ENCODE assay signal across 7 cellular contexts in genomic region chr1:151194894-151195594, GRCh38. TPM values are rescaled to one million over a fixed set of nuclear protein-coding genes. Genes with fewer than 3 reads are reported as not detected.
A peak's percentile ranks its signal among the peaks of the same experiment; 100 is the strongest.
DNase-seq lines count a peak whose midpoint lies in the region; ATAC-seq and TF ChIP-seq lines count a peak whose summit lies in the region.
"Not testable (repeated sequence)": the region's sequence is repeated elsewhere in the genome, so short reads cannot be mapped to it uniquely, and the experiment has no call there.

No MANE protein-coding gene starts in this region.

- peak; percentile 99 for DNase-seq in ELR (ENCODE audit: low read depth)
- DNase-seq in MG63, result peak; percentile 85
- peak; percentile 93 for DNase-seq in SW480 (ENCODE audit: low spot score)
- DNase-seq in T47D (ENCODE audit: low read depth in 1 of 2, low spot score in 1 of 2), result peak; percentile 51 to 99
- peak; percentile 92 to 95 for DNase-seq in foreskin fibroblast
- DNase-seq in lung (ENCODE audit: low spot score), result peak; percentile 88

- not testable (repeated sequence) for ATAC-seq in lung (ENCODE audit: insufficient read depth, low FRiP score)

- not testable (repeated sequence) for H3K9me3 ChIP-seq in MG63; lung (ENCODE audit: control insufficient read depth in 2 of 2, insufficient read depth in 1 of 2, low read length in 1 of 2); skeletal muscle satellite cell (replicated peaks; ENCODE audit: low read length)

- not testable (repeated sequence) for H3K27me3 ChIP-seq in MG63; lung (ENCODE audit: control insufficient read depth, insufficient read depth); skeletal muscle satellite cell (ENCODE audit: control insufficient read depth, insufficient read depth, low read length)

- peak overlapping the region; percentile 51 for H3K4me2 ChIP-seq in skeletal muscle satellite cell (ENCODE audit: low read length)

- H3K9ac ChIP-seq in skeletal muscle satellite cell (ENCODE audit: low read depth, low read length), result peak overlapping the region; percentile 77

- not testable (repeated sequence) for H3K27ac ChIP-seq in lung (ENCODE audit: low read depth in 1 of 2, low read length in 1 of 2)

- 66 to 77% methylated on average over 17 of the region's 17 CpGs for WGBS in lung, 2 donors

- not testable (repeated sequence) for H3K4me3 ChIP-seq in MG63; lung; skeletal muscle satellite cell (ENCODE audit: low read length)
- H3K4me3 ChIP-seq in foreskin fibroblast (ENCODE audit: low read depth in 1 of 2, low read length in 2 of 2), result peak overlapping the region; percentile 32 to 50

- H3K4me1 ChIP-seq in lung (ENCODE audit: control insufficient read depth in 2 of 2, insufficient read depth in 2 of 2, low read length in 2 of 2), result not testable (repeated sequence)
- H3K4me1 ChIP-seq in skeletal muscle satellite cell (ENCODE audit: control insufficient read depth, insufficient read depth, low read length), result peaks cover 24% of the 10 kb centered on the region

- peaks cover 11% of the 10 kb centered on the region for H3K36me3 ChIP-seq in MG63
- H3K36me3 ChIP-seq in lung (ENCODE audit: control insufficient read depth in 2 of 2, insufficient read depth in 2 of 2, low read length in 2 of 2); skeletal muscle satellite cell (ENCODE audit: insufficient read depth, low read length): not testable (repeated sequence)

- in situ Hi-C loops in T47D (cut with HindIII; ENCODE audit: low pct_unique_long_range_greater_than_20kb, low sequenced_read_pairs), result not testable (repeated sequence)

- not testable (repeated sequence) for TF ChIP-seq CTCF in foreskin fibroblast (IDR thresholded peaks at IDR 0.05; ENCODE audit: low read depth, low read length); lung (IDR thresholded peaks at IDR 0.05; ENCODE audit: control extremely low read depth, extremely low read depth)

RNA-seq across cellular contexts. Expression of gene PIP5K1A, which starts 3.3 kb away (rescaled TPM):
- 28.3 and 38.6 TPM in 2 replicates for total RNA-seq in MG63 (2014; rRNA removed; shearing (Covaris generic); ENCODE audit: low replicate concordance)
- 100 to 1,000 TPM in 1 of 2 donors, 10 to 100 TPM in 1; 47.6 to 120 TPM for total RNA-seq in lung
- 10 to 100 TPM; 21.7 to 27.4 TPM for polyA plus RNA-seq in lung
- 35.2 and 46.6 TPM in 2 replicates for total RNA-seq in skeletal muscle satellite cell (2012; rRNA removed)

RNA-seq across cellular contexts. Expression of gene VPS72, which starts 5.0 kb away (rescaled TPM):
- total RNA-seq in MG63 (2014; rRNA removed; shearing (Covaris generic); ENCODE audit: low replicate concordance), result 87.3 and 105 TPM in 2 replicates
- 10 to 100 TPM; 30.7 to 30.9 TPM for total RNA-seq in lung
- polyA plus RNA-seq in lung, result 10 to 100 TPM; 28.6 to 39.1 TPM
- 30.9 and 32.8 TPM in 2 replicates for total RNA-seq in skeletal muscle satellite cell (2012; rRNA removed)

RNA-seq across cellular contexts. Expression of gene TMOD4, which starts 19.3 kb away (rescaled TPM):
- total RNA-seq in MG63 (2014; rRNA removed; shearing (Covaris generic); ENCODE audit: low replicate concordance), result not detected in 2 replicates
- under 1 TPM in 1 of 2 donors, not detected in 1; 0.83 TPM for total RNA-seq in lung
- polyA plus RNA-seq in lung, result under 1 TPM; 0.18 to 0.31 TPM
- total RNA-seq in skeletal muscle satellite cell (2012; rRNA removed), result not detected in 2 replicates

RNA-seq across cellular contexts. Expression of gene SCNM1, which starts 29.1 kb away (rescaled TPM):
- total RNA-seq in MG63 (2014; rRNA removed; shearing (Covaris generic); ENCODE audit: low replicate concordance), result 43.1 and 69.6 TPM in 2 replicates
- total RNA-seq in lung, result 10 to 100 TPM; 30.0 to 31.3 TPM
- polyA plus RNA-seq in lung, result 10 to 100 TPM; 50.7 to 73.8 TPM
- 22.3 and 37.1 TPM in 2 replicates for total RNA-seq in skeletal muscle satellite cell (2012; rRNA removed)

RNA-seq across cellular contexts. Expression of gene LYSMD1, which starts 29.3 kb away (rescaled TPM):
- 2.0 and 11.4 TPM in 2 replicates for total RNA-seq in MG63 (2014; rRNA removed; shearing (Covaris generic); ENCODE audit: low replicate concordance)
- 10 to 100 TPM in 1 of 2 donors, 1 to 10 TPM in 1; 4.9 to 12.7 TPM for total RNA-seq in lung
- polyA plus RNA-seq in lung, result 1 to 10 TPM; 5.1 to 5.3 TPM
- 8.9 and 9.8 TPM in 2 replicates for total RNA-seq in skeletal muscle satellite cell (2012; rRNA removed)
